1 cellular context compared by ENCODE assay signal in genomic region chr19:28009696-28010095, GRCh38.
TF ChIP-seq lines count a peak whose summit lies in the region.

No MANE protein-coding gene starts in this region.

TF ChIP-seq in GM12878, 131 proteins besides CTCF, POLR2A, EP300 and RAD21:
- TF ChIP-seq TCF3 (IDR thresholded peaks at IDR 0.05; ENCODE audit: borderline replicate concordance, insufficient read depth, low read depth, low read length) (no peak), CEBPB (IDR thresholded peaks at IDR 0.05; ENCODE audit: borderline replicate concordance in 1 of 2, low read depth in 2 of 2, low read length in 2 of 2) (no peak), PAX5 (IDR thresholded peaks at IDR 0.05; ENCODE audit: borderline replicate concordance, low read depth, low read length) (no peak)
TF ChIP-seq in GM12878: peak in this region for 0.
